In the genomic region with DNA sequence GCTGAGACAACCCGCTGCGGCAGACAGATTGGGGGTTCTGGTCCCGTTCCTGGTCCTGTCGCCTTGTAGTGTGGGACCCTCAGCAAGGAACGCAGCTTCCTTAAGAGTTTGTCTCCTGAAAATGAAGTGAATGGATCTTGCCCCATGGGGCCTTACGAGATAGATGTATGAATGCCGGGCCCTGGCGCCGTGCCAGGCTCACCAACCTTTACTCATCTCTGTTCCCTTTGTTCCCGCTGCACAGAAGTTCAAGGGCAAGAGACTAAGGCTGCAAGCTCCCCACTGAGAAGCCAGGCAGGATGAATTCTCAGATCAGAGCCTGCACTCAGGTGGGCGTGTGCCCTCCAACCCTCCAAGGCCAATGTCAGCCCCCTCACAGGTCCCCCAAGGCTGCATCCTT, we compare ENCODE assay signal across 1 cellular context.
A peak's percentile ranks its signal among the peaks of the same experiment; 100 is the strongest.
TF ChIP-seq lines count a peak whose summit lies in the region.

No MANE protein-coding gene starts in this region.

TF ChIP-seq in HepG2, 621 proteins besides CTCF, POLR2A, EP300 and RAD21 (continued from another document):
- TF ChIP-seq LCORL (IDR thresholded peaks at IDR 0.05), result peak; percentile 68; the same call in 1 of the 2 replicates
- no peak for TF ChIP-seq LCORL (CRISPR knock-in tag; IDR thresholded peaks at IDR 0.05)
- TF ChIP-seq, protein P1, sequence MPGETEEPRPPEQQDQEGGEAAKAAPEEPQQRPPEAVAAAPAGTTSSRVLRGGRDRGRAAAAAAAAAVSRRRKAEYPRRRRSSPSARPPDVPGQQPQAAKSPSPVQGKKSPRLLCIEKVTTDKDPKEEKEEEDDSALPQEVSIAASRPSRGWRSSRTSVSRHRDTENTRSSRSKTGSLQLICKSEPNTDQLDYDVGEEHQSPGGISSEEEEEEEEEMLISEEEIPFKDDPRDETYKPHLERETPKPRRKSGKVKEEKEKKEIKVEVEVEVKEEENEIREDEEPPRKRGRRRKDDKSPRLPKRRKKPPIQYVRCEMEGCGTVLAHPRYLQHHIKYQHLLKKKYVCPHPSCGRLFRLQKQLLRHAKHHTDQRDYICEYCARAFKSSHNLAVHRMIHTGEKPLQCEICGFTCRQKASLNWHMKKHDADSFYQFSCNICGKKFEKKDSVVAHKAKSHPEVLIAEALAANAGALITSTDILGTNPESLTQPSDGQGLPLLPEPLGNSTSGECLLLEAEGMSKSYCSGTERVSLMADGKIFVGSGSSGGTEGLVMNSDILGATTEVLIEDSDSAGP (CRISPR knock-in tag; IDR thresholded peaks at IDR 0.05; ENCODE audit: borderline replicate concordance), result no peak
- TF ChIP-seq ZNF17 (CRISPR knock-in tag; IDR thresholded peaks at IDR 0.05), result no peak
- TF ChIP-seq ZNF180 (CRISPR knock-in tag; IDR thresholded peaks at IDR 0.05; ENCODE audit: borderline replicate concordance, low read depth), result no peak
- TF ChIP-seq ZNF720 (CRISPR knock-in tag; IDR thresholded peaks at IDR 0.05), result no peak
- no peak for TF ChIP-seq MBD4 (IDR thresholded peaks at IDR 0.05; ENCODE audit: borderline replicate concordance, low read length)
- no peak for TF ChIP-seq FOXM1 (CRISPR knock-in tag; IDR thresholded peaks at IDR 0.05)
- TF ChIP-seq CEBPG (CRISPR knock-in tag; IDR thresholded peaks at IDR 0.05), result no peak
- TF ChIP-seq, protein P2, sequence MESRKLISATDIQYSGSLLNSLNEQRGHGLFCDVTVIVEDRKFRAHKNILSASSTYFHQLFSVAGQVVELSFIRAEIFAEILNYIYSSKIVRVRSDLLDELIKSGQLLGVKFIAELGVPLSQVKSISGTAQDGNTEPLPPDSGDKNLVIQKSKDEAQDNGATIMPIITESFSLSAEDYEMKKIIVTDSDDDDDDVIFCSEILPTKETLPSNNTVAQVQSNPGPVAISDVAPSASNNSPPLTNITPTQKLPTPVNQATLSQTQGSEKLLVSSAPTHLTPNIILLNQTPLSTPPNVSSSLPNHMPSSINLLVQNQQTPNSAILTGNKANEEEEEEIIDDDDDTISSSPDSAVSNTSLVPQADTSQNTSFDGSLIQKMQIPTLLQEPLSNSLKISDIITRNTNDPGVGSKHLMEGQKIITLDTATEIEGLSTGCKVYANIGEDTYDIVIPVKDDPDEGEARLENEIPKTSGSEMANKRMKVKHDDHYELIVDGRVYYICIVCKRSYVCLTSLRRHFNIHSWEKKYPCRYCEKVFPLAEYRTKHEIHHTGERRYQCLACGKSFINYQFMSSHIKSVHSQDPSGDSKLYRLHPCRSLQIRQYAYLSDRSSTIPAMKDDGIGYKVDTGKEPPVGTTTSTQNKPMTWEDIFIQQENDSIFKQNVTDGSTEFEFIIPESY (CRISPR knock-in tag; IDR thresholded peaks at IDR 0.05), result peak; percentile 42; the same call in 1 of the 2 replicates
- no peak for TF ChIP-seq NONO (IDR thresholded peaks at IDR 0.05)
- TF ChIP-seq NONO (CRISPR knock-in tag; conservative IDR thresholded peaks at IDR 0.05), result no peak
- TF ChIP-seq ZNF883 (CRISPR knock-in tag; IDR thresholded peaks at IDR 0.05; ENCODE audit: not compliant biosample characterization), result no peak
- TF ChIP-seq FOXA3 (CRISPR knock-in tag; IDR thresholded peaks at IDR 0.05), result no peak
- TF ChIP-seq ZNF350 (CRISPR knock-in tag; IDR thresholded peaks at IDR 0.05; ENCODE audit: borderline replicate concordance, low read depth), result no peak
